Comparison of ENCODE assay signal across 11 cellular contexts in genomic region chr1:1420654-1421134, GRCh38. TPM values are rescaled to one million over a fixed set of nuclear protein-coding genes. Genes with fewer than 3 reads are reported as not detected.
DNase-seq lines count a peak whose midpoint lies in the region; ATAC-seq and TF ChIP-seq lines count a peak whose summit lies in the region.
"Had no signal": no experiment of that assay in that cellular context is flagged by ENCODE, and none has a peak within 500 bp of the region (broad histone marks: within the 10 kb centered on the region; RNA-seq: fewer than 3 reads in every experiment).

No MANE protein-coding gene starts in this region.

- H3K4me2 ChIP-seq in SK-N-SH, result no peak overlapping the region
- peak overlapping the region; percentile 81 for H3K4me2 ChIP-seq in mammary epithelial cell (ENCODE audit: insufficient read depth, low read depth, low read length)

- intact Hi-C loops in mammary epithelial cell (cut with micrococcal nuclease), result no loop called here
- intact Hi-C loops in lower lobe of right lung (cut with DNase I), result no loop called here
- intact Hi-C loops in testis (cut with DNase I; ENCODE audit: low total_unique reads), result no loop called here

- H3K27ac ChIP-seq in SK-N-SH (ENCODE audit: low read depth in 2 of 2, low read length in 1 of 2) (no peak overlapping the region), mammary epithelial cell (ENCODE audit: insufficient read depth, low read depth, low read length) (no peak overlapping the region), lower lobe of right lung (peak overlapping the region; percentile 81), testis (peak overlapping the region; percentile 53 to 79)

- TF ChIP-seq CTCF in SK-N-SH (IDR thresholded peaks at IDR 0.05) (no peak), mammary epithelial cell (conservative IDR thresholded peaks at IDR 0.05 in 1 of 2, IDR thresholded peaks at IDR 0.05 in 1 of 2; ENCODE audit: extremely low read depth in 1 of 2, insufficient read depth in 1 of 2, low read depth in 1 of 2, low read length in 2 of 2) (no peak), lower lobe of right lung (IDR thresholded peaks at IDR 0.05) (no peak), testis (IDR thresholded peaks at IDR 0.05) (no peak)

- H3K4me1 ChIP-seq in SK-N-SH (ENCODE audit: control insufficient read depth in 1 of 2, insufficient read depth in 2 of 2, low read depth in 1 of 2, low read length in 1 of 2) (no peaks in the 10 kb centered on the region; a peak in 2 of 4 replicates), mammary epithelial cell (ENCODE audit: insufficient read depth, low read length) (peaks cover 43% of the 10 kb centered on the region), lower lobe of right lung (peaks cover 14% of the 10 kb centered on the region), testis (peaks cover 24% of the 10 kb centered on the region)

- DNase-seq in SK-N-SH (peak; percentile 47), mammary epithelial cell (no peak), lower lobe of right lung (peak; percentile 46), testis (no peak), dermis blood vessel endothelial cell (no peak)
- no peak for DNase-seq in activated naive CD4-positive, alpha-beta T cell treated with Interleukin-2 at 50 U/mL for 16 hours
- DNase-seq: activated CD4-positive, alpha-beta T cell treated with anti-CD3 and anti-CD28 coated beads, Interleukin-2, amount 50 U/mL, for 4 hours; NCI-H2081 treated with DMSO at 0.1 percent for 48 hours had no signal

- TF ChIP-seq EP300 in SK-N-SH (IDR thresholded peaks at IDR 0.05; ENCODE audit: borderline replicate concordance in 1 of 2, low read depth in 1 of 2, low read length in 1 of 2), result no peak

- no peak for TF ChIP-seq POLR2A in testis (IDR thresholded peaks at IDR 0.05)

- no peaks in the 10 kb centered on the region for H3F3A ChIP-seq in SK-N-SH (replicated peaks; ENCODE audit: insufficient read depth)

- H3K27me3 ChIP-seq in SK-N-SH (ENCODE audit: insufficient read depth) (no peaks in the 10 kb centered on the region), mammary epithelial cell (ENCODE audit: insufficient read depth, low read length) (no peaks in the 10 kb centered on the region), lower lobe of right lung (ENCODE audit: low read depth) (no peaks in the 10 kb centered on the region), testis (no peaks in the 10 kb centered on the region)

- CTCF ChIA-PET in SK-N-SH (lab: Yijun Ruan, JAX), result interaction anchor here (1.1 to 2.8 kb wide), 2 partner anchors 13 to 49 kb away, joined by 3 to 14 read pairs; partner anchors contain the start of gene MRPL20
- CTCF ChIA-PET in mammary epithelial cell (lab: Charles Lee; ENCODE audit: low non-redundant PET), result no interaction called here

- H3K36me3 ChIP-seq in SK-N-SH (replicated peaks in 1 of 2; ENCODE audit: control insufficient read depth in 1 of 2, insufficient read depth in 2 of 2, low read length in 1 of 2) (no peaks in the 10 kb centered on the region), mammary epithelial cell (ENCODE audit: insufficient read depth, low read length) (no peaks in the 10 kb centered on the region), lower lobe of right lung (no peaks in the 10 kb centered on the region), testis (ENCODE audit: low read depth, missing control alignments) (no peaks in the 10 kb centered on the region)

- no peak for ATAC-seq in SK-N-SH treated with all-trans-retinoic acid at 6 μM for 48 hours
- ATAC-seq in lower lobe of right lung, result peak; percentile 29 to 57
- ATAC-seq in HG02938 (IDR thresholded peaks at IDR 0.05; ENCODE audit: unreplicated experiment), result no peak

- H4K20me1 ChIP-seq in SK-N-SH (ENCODE audit: insufficient read depth), result no peaks in the 10 kb centered on the region
- H4K20me1 ChIP-seq in mammary epithelial cell (ENCODE audit: insufficient read depth, low read length), result no peaks in the 10 kb centered on the region

- in situ Hi-C loops in mammary epithelial cell (cut with MboI; ENCODE audit: low sequenced_read_pairs in 2 of 2), result no loop called here

- H3K4me3 ChIP-seq in SK-N-SH (ENCODE audit: low read depth in 2 of 2, low read length in 1 of 2), result no peak overlapping the region
- H3K4me3 ChIP-seq in mammary epithelial cell (replicated peaks in 1 of 3; ENCODE audit: insufficient read depth in 1 of 3, low read depth in 2 of 3, low read length in 3 of 3), result peak overlapping the region in 1 of 3 experiments; percentile 39
- peak overlapping the region; percentile 48 for H3K4me3 ChIP-seq in lower lobe of right lung
- peak overlapping the region; percentile 24 to 39 for H3K4me3 ChIP-seq in testis

- no peaks in the 10 kb centered on the region for H3K9me2 ChIP-seq in SK-N-SH

- H3K79me2 ChIP-seq in SK-N-SH (ENCODE audit: insufficient read depth), result no peaks in the 10 kb centered on the region
- H3K79me2 ChIP-seq in mammary epithelial cell (ENCODE audit: insufficient read depth, low read length), result no peaks in the 10 kb centered on the region

- no TSS peak for BruUV-seq in mammary epithelial cell (replicated peaks; lab: Mats Ljungman, UMichigan)

- H2AFZ ChIP-seq in SK-N-SH (ENCODE audit: low read depth), result no peak overlapping the region
- H2AFZ ChIP-seq in mammary epithelial cell (ENCODE audit: low read depth, low read length), result peak overlapping the region; percentile 91

- dilution Hi-C loops in mammary epithelial cell (cut with HindIII; ENCODE audit: low sequenced_read_pairs), result no loop called here

- H3K9me3 ChIP-seq in SK-N-SH (no peaks in the 10 kb centered on the region), mammary epithelial cell (replicated peaks; ENCODE audit: insufficient read depth, low read length) (no peaks in the 10 kb centered on the region), lower lobe of right lung (no peaks in the 10 kb centered on the region), testis (no peaks in the 10 kb centered on the region)

- POLR2A ChIA-PET in SK-N-SH (lab: Yijun Ruan, JAX), result interaction anchor here (0.7 to 1.3 kb wide), 3 partner anchors 13 to 20 kb away, joined by 3 to 4 read pairs (median 3); no protein-coding TSS in a partner anchor

- no peak for TF ChIP-seq RAD21 in SK-N-SH (IDR thresholded peaks at IDR 0.05; ENCODE audit: low read length)

- no peak overlapping the region for H3K9ac ChIP-seq in SK-N-SH
- no peak overlapping the region for H3K9ac ChIP-seq in mammary epithelial cell (ENCODE audit: insufficient read depth, low read length)

- WGBS in SK-N-SH (ENCODE audit: low lambda C conversion rate), result 87% methylated on average over 3 of the region's 12 CpGs
- WGBS in mammary epithelial cell (ENCODE audit: low coverage, missing lambda C conversion rate), result 47% methylated on average over 3 of the region's 12 CpGs
- 40 to 45% methylated on average over 1 to 12 of the region's 12 CpGs for WGBS in testis, 2 donors

TF ChIP-seq in SK-N-SH, 30 proteins besides CTCF, POLR2A, EP300 and RAD21 (continues in another document):
- TF ChIP-seq SIN3A (IDR thresholded peaks at IDR 0.05; ENCODE audit: borderline replicate concordance, low read depth, low read length), result no peak
- TF ChIP-seq CHD2 (IDR thresholded peaks at IDR 0.05; ENCODE audit: low read length, partially characterized antibody), result no peak

TF ChIP-seq in SK-N-SH treated with all-trans-retinoic acid at 6 μM for 48 hours, 23 proteins besides CTCF, POLR2A, EP300 and RAD21 (continues in another document):
- TF ChIP-seq BACH2 (CRISPR knock-in tag; IDR thresholded peaks at IDR 0.05; ENCODE audit: borderline replicate concordance) (no peak), ZC3H10 (CRISPR knock-in tag; IDR thresholded peaks at IDR 0.05) (no peak), ZNF8 (CRISPR knock-in tag; IDR thresholded peaks at IDR 0.05) (no peak)

RNA-seq across cellular contexts. Expression of gene ANKRD65, which starts 0.4 kb away (rescaled TPM):
- 0.06 and 0.07 TPM in 2 replicates for polyA plus RNA-seq in SK-N-SH (2012; rRNA removed)
- 0.04 and 0.05 TPM in 2 replicates for polyA plus RNA-seq in SK-N-SH (2012; cell fraction: cytosol; rRNA removed)
- 0.43 and 0.46 TPM in 2 replicates for polyA plus RNA-seq in SK-N-SH (2012; cell fraction: nucleus; rRNA removed)
- 1 to 10 TPM; 3.1 to 7.5 TPM for total RNA-seq in mammary epithelial cell
- polyA plus RNA-seq in mammary epithelial cell, result 3.6 TPM
- 9.3 TPM for polyA minus RNA-seq in mammary epithelial cell
- 22.3 TPM for total RNA-seq in lower lobe of right lung
- 10 to 100 TPM; 10.4 to 14.7 TPM for total RNA-seq in testis
- polyA plus RNA-seq in testis (ENCODE audit: insufficient read depth, low read depth, low replicate concordance), result 10.0 TPM
- 0.28 and 0.51 TPM in 2 replicates for total RNA-seq in dermis blood vessel endothelial cell
- total RNA-seq: SK-MEL-5 had no signal

RNA-seq across cellular contexts. Expression of gene MRPL20, which starts 13.6 kb away (rescaled TPM):
- polyA plus RNA-seq in SK-N-SH (2012; rRNA removed) (159 and 210 TPM in 2 replicates), mammary epithelial cell (157 TPM), testis (ENCODE audit: insufficient read depth, low read depth, low replicate concordance) (110 TPM)
- 202 and 236 TPM in 2 replicates for polyA plus RNA-seq in SK-N-SH (2012; cell fraction: cytosol; rRNA removed)
- 104 and 133 TPM in 2 replicates for polyA plus RNA-seq in SK-N-SH (2012; cell fraction: nucleus; rRNA removed)
- total RNA-seq in mammary epithelial cell (100 to 1,000 TPM in 1 of 2 donors, 10 to 100 TPM in 1; 56.7 to 115 TPM), lower lobe of right lung (79.8 TPM), testis (100 to 1,000 TPM; 104 to 123 TPM), dermis blood vessel endothelial cell (98.2 and 102 TPM in 2 replicates)
- polyA minus RNA-seq in mammary epithelial cell, result 119 TPM

RNA-seq across cellular contexts. Expression of gene VWA1, which starts 14.8 kb away (rescaled TPM):
- polyA plus RNA-seq in SK-N-SH (2012; rRNA removed) (5.3 and 7.4 TPM in 2 replicates), mammary epithelial cell (4.2 TPM), testis (ENCODE audit: insufficient read depth, low read depth, low replicate concordance) (46.6 TPM)
- 3.2 and 5.0 TPM in 2 replicates for polyA plus RNA-seq in SK-N-SH (2012; cell fraction: cytosol; rRNA removed)
- polyA plus RNA-seq in SK-N-SH (2012; cell fraction: nucleus; rRNA removed), result 5.7 and 8.5 TPM in 2 replicates
- total RNA-seq in mammary epithelial cell (10 to 100 TPM; 11.3 to 27.3 TPM), lower lobe of right lung (58.7 TPM), testis (10 to 100 TPM; 64.0 to 90.6 TPM), dermis blood vessel endothelial cell (12.7 and 45.3 TPM in 2 replicates)
- polyA minus RNA-seq in mammary epithelial cell, result 1.2 TPM

RNA-seq across cellular contexts. Expression of gene CCNL2, which starts 21.6 kb away (rescaled TPM):
- polyA plus RNA-seq in SK-N-SH (2012; rRNA removed) (362 and 475 TPM in 2 replicates), mammary epithelial cell (64.9 TPM), testis (ENCODE audit: insufficient read depth, low read depth, low replicate concordance) (90.9 TPM)
- 51.6 and 68.2 TPM in 2 replicates for polyA plus RNA-seq in SK-N-SH (2012; cell fraction: cytosol; rRNA removed)
- 3,259 and 3,720 TPM in 2 replicates for polyA plus RNA-seq in SK-N-SH (2012; cell fraction: nucleus; rRNA removed)
- total RNA-seq in mammary epithelial cell (100 to 1,000 TPM; 103 to 140 TPM), lower lobe of right lung (165 TPM), testis (100 to 1,000 TPM; 204 to 209 TPM), dermis blood vessel endothelial cell (71.1 and 183 TPM in 2 replicates)
- polyA minus RNA-seq in mammary epithelial cell, result 21.9 TPM

RNA-seq across cellular contexts. Expression of gene ATAD3C, which starts 28.8 kb away (rescaled TPM):
- polyA plus RNA-seq in SK-N-SH (2012; rRNA removed) (0.38 and 0.49 TPM in 2 replicates), mammary epithelial cell (2.6 TPM), testis (ENCODE audit: insufficient read depth, low read depth, low replicate concordance) (1.5 TPM)
- 0.22 and 0.27 TPM in 2 replicates for polyA plus RNA-seq in SK-N-SH (2012; cell fraction: cytosol; rRNA removed)
- polyA plus RNA-seq in SK-N-SH (2012; cell fraction: nucleus; rRNA removed), result 0.37 and 0.52 TPM in 2 replicates
- total RNA-seq in mammary epithelial cell (1 to 10 TPM; 1.8 to 4.6 TPM), lower lobe of right lung (7.8 TPM), testis (1 to 10 TPM; 1.3 to 3.0 TPM), dermis blood vessel endothelial cell (0.17 and 1.5 TPM in 2 replicates)
- 0.26 TPM for polyA minus RNA-seq in mammary epithelial cell

Comparison
In these comparisons a context has a peak if more than half of its experiments do, and no peak if none do; other contexts are left out.
1. DNase-seq: peak in SK-N-SH (single experiment) and lower lobe of right lung (single experiment); none in mammary epithelial cell (single experiment), testis (single experiment), dermis blood vessel endothelial cell (single experiment) and activated naive CD4-positive, alpha-beta T cell treated with Interleukin-2 at 50 U/mL for 16 hours (single experiment).
2. H3K27ac ChIP-seq: peak in lower lobe of right lung (single experiment) and testis (2 of 2); none in SK-N-SH (0 of 2) and mammary epithelial cell (single experiment).
3. H3K4me3 ChIP-seq: peak in lower lobe of right lung (single experiment) and testis (2 of 2); none in SK-N-SH (0 of 2).
4. ATAC-seq: peak in lower lobe of right lung (2 of 2); none in SK-N-SH treated with all-trans-retinoic acid at 6 μM for 48 hours (single experiment) and HG02938 (single experiment).